ENCODE assay signal across 8 cellular contexts in genomic region chr10:100009793-100010676, GRCh38. TPM values are rescaled to one million over a fixed set of nuclear protein-coding genes. Genes with fewer than 3 reads are reported as not detected.
DNase-seq lines count a peak whose midpoint lies in the region; ATAC-seq and TF ChIP-seq lines count a peak whose summit lies in the region.

A gene with protein sequence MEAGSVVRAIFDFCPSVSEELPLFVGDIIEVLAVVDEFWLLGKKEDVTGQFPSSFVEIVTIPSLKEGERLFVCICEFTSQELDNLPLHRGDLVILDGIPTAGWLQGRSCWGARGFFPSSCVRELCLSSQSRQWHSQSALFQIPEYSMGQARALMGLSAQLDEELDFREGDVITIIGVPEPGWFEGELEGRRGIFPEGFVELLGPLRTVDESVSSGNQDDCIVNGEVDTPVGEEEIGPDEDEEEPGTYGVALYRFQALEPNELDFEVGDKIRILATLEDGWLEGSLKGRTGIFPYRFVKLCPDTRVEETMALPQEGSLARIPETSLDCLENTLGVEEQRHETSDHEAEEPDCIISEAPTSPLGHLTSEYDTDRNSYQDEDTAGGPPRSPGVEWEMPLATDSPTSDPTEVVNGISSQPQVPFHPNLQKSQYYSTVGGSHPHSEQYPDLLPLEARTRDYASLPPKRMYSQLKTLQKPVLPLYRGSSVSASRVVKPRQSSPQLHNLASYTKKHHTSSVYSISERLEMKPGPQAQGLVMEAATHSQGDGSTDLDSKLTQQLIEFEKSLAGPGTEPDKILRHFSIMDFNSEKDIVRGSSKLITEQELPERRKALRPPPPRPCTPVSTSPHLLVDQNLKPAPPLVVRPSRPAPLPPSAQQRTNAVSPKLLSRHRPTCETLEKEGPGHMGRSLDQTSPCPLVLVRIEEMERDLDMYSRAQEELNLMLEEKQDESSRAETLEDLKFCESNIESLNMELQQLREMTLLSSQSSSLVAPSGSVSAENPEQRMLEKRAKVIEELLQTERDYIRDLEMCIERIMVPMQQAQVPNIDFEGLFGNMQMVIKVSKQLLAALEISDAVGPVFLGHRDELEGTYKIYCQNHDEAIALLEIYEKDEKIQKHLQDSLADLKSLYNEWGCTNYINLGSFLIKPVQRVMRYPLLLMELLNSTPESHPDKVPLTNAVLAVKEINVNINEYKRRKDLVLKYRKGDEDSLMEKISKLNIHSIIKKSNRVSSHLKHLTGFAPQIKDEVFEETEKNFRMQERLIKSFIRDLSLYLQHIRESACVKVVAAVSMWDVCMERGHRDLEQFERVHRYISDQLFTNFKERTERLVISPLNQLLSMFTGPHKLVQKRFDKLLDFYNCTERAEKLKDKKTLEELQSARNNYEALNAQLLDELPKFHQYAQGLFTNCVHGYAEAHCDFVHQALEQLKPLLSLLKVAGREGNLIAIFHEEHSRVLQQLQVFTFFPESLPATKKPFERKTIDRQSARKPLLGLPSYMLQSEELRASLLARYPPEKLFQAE (N-terminal part only) (minus strand): TSS chr10:100009947. CDS start chr10:99972124, 37,823 bp downstream.

- H3K36me3 ChIP-seq in esophagus squamous epithelium = no peaks in the 10 kb centered on the region

- H3K4me3 ChIP-seq in esophagus squamous epithelium = peak within 1 kb of the TSS; percentile 60 to 90 (median 80)

- TF ChIP-seq POLR2A in esophagus squamous epithelium (IDR thresholded peaks at IDR 0.05) = peak in 2 of 4 donors; percentile 54 to 67

- ATAC-seq in GM19372 (IDR thresholded peaks at IDR 0.05; ENCODE audit: low read depth, unreplicated experiment) (peak; percentile 59), HG03520 (IDR thresholded peaks at IDR 0.05; ENCODE audit: unreplicated experiment) (peak; percentile 60)

- no peaks in the 10 kb centered on the region for H3K9me3 ChIP-seq in esophagus squamous epithelium

- H3K27ac ChIP-seq in esophagus squamous epithelium = peak within 1 kb of the TSS; percentile 80 to 96 (median 90)

- H3K27me3 ChIP-seq in esophagus squamous epithelium = no peaks in the 10 kb centered on the region

- peak; percentile 89 for DNase-seq in COLO668 (lab: John Stamatoyannopoulos, UW; ENCODE audit: unreplicated experiment)
- peak; percentile 91 for DNase-seq in OCI-M1 (lab: John Stamatoyannopoulos, UW)
- DNase-seq in activated T-cell treated with anti-CD3 and anti-CD28 coated beads, Interleukin-2, amount 50 U/mL, for 48 hours = peak; percentile 84 to 89
- DNase-seq in esophagus squamous epithelium (lab: John Stamatoyannopoulos, UW) = peak; percentile 25
- DNase-seq in myocyte (ENCODE audit: low read depth) = peak; percentile 85
- peak; percentile 57 to 87 for DNase-seq in stimulated activated CD8-positive, alpha-beta memory T cell treated with anti-CD3 and anti-CD28 coated beads, Interleukin-7, amount 100 ng/mL, for 4 hours (ENCODE audit: low read depth in 2 of 2)

- H3K4me1 ChIP-seq in esophagus squamous epithelium = peaks cover 28 to 50% (median 34%) of the 10 kb centered on the region in 3 donors

- TF ChIP-seq CTCF in esophagus squamous epithelium (IDR thresholded peaks at IDR 0.05) = peak; percentile 29 to 75 (median 69)

- 7% methylated on average over 17 of the region's 86 CpGs for WGBS in esophagus squamous epithelium, 2 donors

- intact Hi-C loops in esophagus squamous epithelium (cut with DNase I) = no loop called here

RNA-seq across cellular contexts. Expression of the gene that starts here (rescaled TPM):
- total RNA-seq in esophagus squamous epithelium (10 to 100 TPM in 3 of 4 donors, 1 to 10 TPM in 1; 9.5 to 15.8 (median 11.4) TPM), myocyte (12.8 and 16.1 TPM in 2 replicates)
- polyA plus RNA-seq in myocyte (2012) = 8.5 TPM

Comparison
In these comparisons a context has a peak if more than half of its experiments do, and no peak if none do; other contexts are left out.
1. Peak in every context shown above with its lines: DNase-seq, ATAC-seq, H3K4me3 ChIP-seq and H3K27ac ChIP-seq.
2. DNase-seq: peak in every context shown above with its lines; median percentile 91 in OCI-M1; 89 in COLO668; 86 in activated T-cell treated with anti-CD3 and anti-CD28 coated beads, Interleukin-2, amount 50 U/mL, for 48 hours; 85 in myocyte; 72 in stimulated activated CD8-positive, alpha-beta memory T cell treated with anti-CD3 and anti-CD28 coated beads, Interleukin-7, amount 100 ng/mL, for 4 hours; 25 in esophagus squamous epithelium.